ENCODE assay signal across 36 cellular contexts in genomic region chr3:194504861-194505260, GRCh38.
"Had no signal": no experiment of that assay in that cellular context is flagged by ENCODE, and none has a peak within 500 bp of the region (broad histone marks: within the 10 kb centered on the region; RNA-seq: fewer than 3 reads in every experiment).

No MANE protein-coding gene starts in this region.

- H3K27me3 ChIP-seq: adrenal gland, cardiac muscle cell had no signal

- H3K9me3 ChIP-seq: adrenal gland had no signal

- ATAC-seq: activated CD8-positive, alpha-beta T cell treated with anti-CD3 and anti-CD28 coated beads for 36 hours; activated naive CD4-positive, alpha-beta T cell treated with anti-CD3 and anti-CD28 coated beads, Interleukin-2, amount 50 U/mL, for 72 hours; activated T-cell treated with anti-CD3 and anti-CD28 coated beads, Interleukin-2, amount 50 U/mL, for 4 hours; activated T-cell treated with anti-CD3 and anti-CD28 coated beads, Interleukin-2, amount 50 U/mL, for 72 hours; activated T-helper 17 cell treated with anti-CD3 and anti-CD28 coated beads, Interleukin-2, amount 50 U/mL, for 72 hours had no signal

- H3K36me3 ChIP-seq: adrenal gland, cardiac muscle cell had no signal

- H3K4me1 Mint-ChIP-seq: activated B cell treated with CpG ODN at 0.5 μM for 24 hours; activated CD4-positive, alpha-beta T cell treated with anti-CD3 and anti-CD28 coated beads, Interleukin-2, amount 10 ng/mL, durations not matched to agents 24 days and 14 days; activated naive CD8-positive, alpha-beta T cell treated with anti-CD3 and anti-CD28 coated beads for 36 hours; activated T-helper 17 cell treated with anti-CD3 and anti-CD28 coated beads, Interleukin-2, amount 50 U/mL, for 72 hours; brain; central memory CD8-positive, alpha-beta T cell had no signal

- DNase-seq: activated B cell treated with CpG ODN at 0.5 μM for 24 hours; activated CD4-positive, alpha-beta memory T cell treated with anti-CD3 and anti-CD28 coated beads for 36 hours; activated CD4-positive, alpha-beta T cell treated with anti-CD3 and anti-CD28 coated beads for 4 hours; activated CD4-positive, alpha-beta T cell treated with anti-CD3 and anti-CD28 coated beads, Interleukin-2, amount 10 ng/mL, durations not matched to agents 24 days and 14 days; activated CD4-positive, alpha-beta T cell treated with anti-CD3 and anti-CD28 coated beads, Interleukin-2, amount 50 U/mL, for 1 hour; activated CD4-positive, alpha-beta T cell treated with anti-CD3 and anti-CD28 coated beads, Interleukin-2, amount 50 U/mL, for 4 hours; activated CD4-positive, CD25-positive, alpha-beta regulatory T cell treated with anti-CD3 and anti-CD28 coated beads, Interleukin-2, amount 50 U/mL, for 72 hours; activated CD8-positive, alpha-beta memory T cell treated with anti-CD3 and anti-CD28 coated beads, Interleukin-2, amount 50 U/mL, for 4 hours; activated CD8-positive, alpha-beta T cell treated with anti-CD3 and anti-CD28 coated beads for 36 hours; activated effector memory CD4-positive, alpha-beta T cell treated with anti-CD3 and anti-CD28 coated beads, Interleukin-2, amount 50 U/mL, for 16 hours; activated gamma-delta T cell treated with Interleukin-2 at 50 U/mL for 16 hours; activated naive CD4-positive, alpha-beta T cell; activated naive CD4-positive, alpha-beta T cell treated with anti-CD3 and anti-CD28 coated beads for 36 hours; activated naive CD4-positive, alpha-beta T cell treated with anti-CD3 and anti-CD28 coated beads, Interleukin-2, amount 50 U/mL, for 16 hours; activated naive CD8-positive, alpha-beta T cell treated with anti-CD3 and anti-CD28 coated beads for 36 hours; activated T-cell treated with anti-CD3 and anti-CD28 coated beads for 4 hours; activated T-cell treated with anti-CD3 and anti-CD28 coated beads, Interleukin-2, amount 50 U/mL, for 1 hour; activated T-cell treated with anti-CD3 and anti-CD28 coated beads, Interleukin-2, amount 50 U/mL, for 4 hours; activated T-cell treated with anti-CD3 and anti-CD28 coated beads, Interleukin-2, amount 50 U/mL, for 72 hours; amniotic stem cell; aorta; caudate nucleus; SW 1271; T-helper 1 cell; T-helper 2 cell; T-helper 9 cell had no signal

- H3K27ac ChIP-seq: adrenal gland, cardiac muscle cell, VCaP had no signal

- H3K9me3 Mint-ChIP-seq: activated B cell treated with CpG ODN at 0.5 μM for 24 hours; activated CD4-positive, alpha-beta memory T cell treated with anti-CD3 and anti-CD28 coated beads for 36 hours; activated CD4-positive, alpha-beta T cell treated with anti-CD3 and anti-CD28 coated beads, Interleukin-2, amount 10 ng/mL, durations not matched to agents 24 days and 14 days; activated CD8-positive, alpha-beta T cell treated with anti-CD3 and anti-CD28 coated beads for 36 hours; activated naive CD4-positive, alpha-beta T cell treated with anti-CD3 and anti-CD28 coated beads for 36 hours; activated naive CD4-positive, alpha-beta T cell treated with anti-CD3 and anti-CD28 coated beads, Interleukin-2, amount 50 U/mL, for 72 hours; activated naive CD8-positive, alpha-beta T cell treated with anti-CD3 and anti-CD28 coated beads for 36 hours; activated T-cell treated with anti-CD3 and anti-CD28 coated beads, Interleukin-2, amount 50 U/mL, for 4 hours; activated T-cell treated with anti-CD3 and anti-CD28 coated beads, Interleukin-2, amount 50 U/mL, for 72 hours; activated T-helper 1 cell treated with anti-CD3 and anti-CD28 coated beads, Interleukin-12 subunit alpha, Interleukin-12 subunit beta, Interleukin-2, Interleukin-4 antibody, amounts not matched to agents 30 ng/mL and 10 ng/mL and 1 ng/mL, durations not matched to agents 14 hours and 24 hours and 36 hours; activated T-helper 17 cell treated with anti-CD3 and anti-CD28 coated beads, Interleukin-2, amount 50 U/mL, for 72 hours; central memory CD8-positive, alpha-beta T cell; T-helper 1 cell treated with Interleukin-12 subunit alpha and Interleukin-12 subunit beta and Interleukin-4 antibody, amounts not matched to agents 30 μg/mL and 1 μg/mL, for 36 hours; T-helper 2 cell treated with Interferon-gamma antibody and Interleukin-4, amounts not matched to agents 5 μg/mL and 100 μg/mL, for 36 hours had no signal

- H3K27ac Mint-ChIP-seq: activated B cell treated with CpG ODN at 0.5 μM for 24 hours; activated CD4-positive, alpha-beta memory T cell treated with anti-CD3 and anti-CD28 coated beads for 36 hours; activated CD4-positive, alpha-beta T cell treated with anti-CD3 and anti-CD28 coated beads, Interleukin-2, amount 10 ng/mL, durations not matched to agents 24 days and 14 days; activated CD8-positive, alpha-beta T cell treated with anti-CD3 and anti-CD28 coated beads for 36 hours; activated naive CD4-positive, alpha-beta T cell treated with anti-CD3 and anti-CD28 coated beads for 36 hours; activated naive CD4-positive, alpha-beta T cell treated with anti-CD3 and anti-CD28 coated beads, Interleukin-2, amount 50 U/mL, for 72 hours; activated naive CD8-positive, alpha-beta T cell treated with anti-CD3 and anti-CD28 coated beads for 36 hours; activated T-cell treated with anti-CD3 and anti-CD28 coated beads, Interleukin-2, amount 50 U/mL, for 72 hours; activated T-helper 1 cell treated with anti-CD3 and anti-CD28 coated beads, Interleukin-12 subunit alpha, Interleukin-12 subunit beta, Interleukin-2, Interleukin-4 antibody, amounts not matched to agents 30 ng/mL and 10 ng/mL and 1 ng/mL, durations not matched to agents 14 hours and 24 hours and 36 hours; activated T-helper 17 cell treated with anti-CD3 and anti-CD28 coated beads, Interleukin-2, amount 50 U/mL, for 72 hours; brain; T-helper 1 cell treated with Interleukin-12 subunit alpha and Interleukin-12 subunit beta and Interleukin-4 antibody, amounts not matched to agents 30 μg/mL and 1 μg/mL, for 36 hours; T-helper 2 cell treated with Interferon-gamma antibody and Interleukin-4, amounts not matched to agents 5 μg/mL and 100 μg/mL, for 36 hours had no signal

- H3K4me3 ChIP-seq: adrenal gland, cardiac muscle cell had no signal

- H3K36me3 Mint-ChIP-seq: activated CD4-positive, alpha-beta memory T cell treated with anti-CD3 and anti-CD28 coated beads for 36 hours; activated naive CD4-positive, alpha-beta T cell treated with anti-CD3 and anti-CD28 coated beads, Interleukin-2, amount 50 U/mL, for 72 hours; activated naive CD8-positive, alpha-beta T cell treated with anti-CD3 and anti-CD28 coated beads for 36 hours; brain had no signal

- H3K4me3 Mint-ChIP-seq: activated B cell treated with CpG ODN at 0.5 μM for 24 hours; activated CD4-positive, alpha-beta memory T cell treated with anti-CD3 and anti-CD28 coated beads for 36 hours; activated CD4-positive, alpha-beta T cell treated with anti-CD3 and anti-CD28 coated beads, Interleukin-2, amount 10 ng/mL, durations not matched to agents 24 days and 14 days; activated CD8-positive, alpha-beta T cell treated with anti-CD3 and anti-CD28 coated beads for 36 hours; activated naive CD4-positive, alpha-beta T cell treated with anti-CD3 and anti-CD28 coated beads for 36 hours; activated naive CD8-positive, alpha-beta T cell treated with anti-CD3 and anti-CD28 coated beads for 36 hours; activated T-cell treated with anti-CD3 and anti-CD28 coated beads, Interleukin-2, amount 50 U/mL, for 4 hours; activated T-cell treated with anti-CD3 and anti-CD28 coated beads, Interleukin-2, amount 50 U/mL, for 72 hours; activated T-helper 1 cell treated with anti-CD3 and anti-CD28 coated beads, Interleukin-12 subunit alpha, Interleukin-12 subunit beta, Interleukin-2, Interleukin-4 antibody, amounts not matched to agents 30 ng/mL and 10 ng/mL and 1 ng/mL, durations not matched to agents 14 hours and 24 hours and 36 hours; activated T-helper 17 cell treated with anti-CD3 and anti-CD28 coated beads, Interleukin-2, amount 50 U/mL, for 72 hours; brain; central memory CD8-positive, alpha-beta T cell; T-helper 1 cell treated with Interleukin-12 subunit alpha and Interleukin-12 subunit beta and Interleukin-4 antibody, amounts not matched to agents 30 μg/mL and 1 μg/mL, for 36 hours; T-helper 2 cell treated with Interferon-gamma antibody and Interleukin-4, amounts not matched to agents 5 μg/mL and 100 μg/mL, for 36 hours had no signal

- H3K27me3 Mint-ChIP-seq: activated B cell treated with CpG ODN at 0.5 μM for 24 hours; activated CD4-positive, alpha-beta memory T cell treated with anti-CD3 and anti-CD28 coated beads for 36 hours; activated CD4-positive, alpha-beta T cell treated with anti-CD3 and anti-CD28 coated beads, Interleukin-2, amount 10 ng/mL, durations not matched to agents 24 days and 14 days; activated CD8-positive, alpha-beta T cell treated with anti-CD3 and anti-CD28 coated beads for 36 hours; activated naive CD8-positive, alpha-beta T cell treated with anti-CD3 and anti-CD28 coated beads for 36 hours; activated T-helper 17 cell treated with anti-CD3 and anti-CD28 coated beads, Interleukin-2, amount 50 U/mL, for 72 hours; central memory CD8-positive, alpha-beta T cell had no signal
